8 cellular contexts compared by ENCODE assay signal in the genomic region with DNA sequence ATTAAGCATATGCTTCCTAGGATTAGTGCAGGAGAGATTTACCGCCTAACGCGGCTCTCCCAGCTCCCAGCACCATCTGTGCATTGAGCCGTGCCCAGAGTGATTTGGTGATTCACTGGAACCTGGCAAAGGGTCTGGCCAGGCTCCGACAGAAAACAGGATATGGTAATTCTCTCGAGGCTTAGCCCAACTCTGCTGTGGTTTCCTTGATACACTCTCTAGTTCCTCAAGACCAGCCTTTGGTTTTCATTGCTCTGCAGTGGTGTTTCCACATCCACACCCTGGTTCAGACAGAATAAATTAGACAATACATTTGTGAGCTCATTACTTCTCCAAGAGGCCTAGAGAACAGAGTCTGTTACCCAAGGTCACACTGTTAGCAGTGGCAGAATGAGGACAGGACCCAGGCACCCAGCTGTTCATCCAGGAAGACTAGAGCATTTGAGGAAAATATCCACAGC.
DNase-seq lines count a peak whose midpoint lies in the region; ATAC-seq lines count a peak whose summit lies in the region.

No MANE protein-coding gene starts in this region.

- H3K36me3 Mint-ChIP-seq in activated naive CD4-positive, alpha-beta T cell treated with anti-CD3 and anti-CD28 coated beads, Interleukin-2, amount 50 U/mL, for 24 hours = no peaks in the 10 kb centered on the region
- no peaks in the 10 kb centered on the region for H3K36me3 Mint-ChIP-seq in activated naive CD8-positive, alpha-beta T cell

- peak overlapping the region; percentile 9 for H3K27ac Mint-ChIP-seq in activated naive CD4-positive, alpha-beta T cell treated with anti-CD3 and anti-CD28 coated beads, Interleukin-2, amount 50 U/mL, for 24 hours
- peak overlapping the region; percentile 30 for H3K27ac Mint-ChIP-seq in activated naive CD8-positive, alpha-beta T cell

- H3K4me3 Mint-ChIP-seq in activated naive CD4-positive, alpha-beta T cell treated with anti-CD3 and anti-CD28 coated beads, Interleukin-2, amount 50 U/mL, for 24 hours = no peak overlapping the region
- peak overlapping the region; percentile 35 for H3K4me3 Mint-ChIP-seq in activated naive CD8-positive, alpha-beta T cell

- ATAC-seq in HG02759 (IDR thresholded peaks at IDR 0.05; ENCODE audit: unreplicated experiment) (peak; percentile 80), HG02970 (IDR thresholded peaks at IDR 0.05; ENCODE audit: low FRiP score, unreplicated experiment) (no peak)

- H3K27me3 Mint-ChIP-seq in activated naive CD4-positive, alpha-beta T cell treated with anti-CD3 and anti-CD28 coated beads, Interleukin-2, amount 50 U/mL, for 24 hours = no peaks in the 10 kb centered on the region
- H3K27me3 Mint-ChIP-seq in activated naive CD8-positive, alpha-beta T cell = no peaks in the 10 kb centered on the region

- no peaks in the 10 kb centered on the region for H3K9me3 Mint-ChIP-seq in activated naive CD4-positive, alpha-beta T cell treated with anti-CD3 and anti-CD28 coated beads, Interleukin-2, amount 50 U/mL, for 24 hours
- no peaks in the 10 kb centered on the region for H3K9me3 Mint-ChIP-seq in activated naive CD8-positive, alpha-beta T cell (ENCODE audit: low read depth)

- peaks cover 8% of the 10 kb centered on the region for H3K4me1 Mint-ChIP-seq in activated naive CD4-positive, alpha-beta T cell treated with anti-CD3 and anti-CD28 coated beads, Interleukin-2, amount 50 U/mL, for 24 hours
- H3K4me1 Mint-ChIP-seq in activated naive CD8-positive, alpha-beta T cell (ENCODE audit: low read depth) = peaks cover 15% of the 10 kb centered on the region

- DNase-seq in activated naive CD4-positive, alpha-beta T cell treated with anti-CD3 and anti-CD28 coated beads, Interleukin-2, amount 50 U/mL, for 16 hours = no peak
- DNase-seq in NCI-H2171 treated with DMSO at 0.1 percent for 48 hours (lab: John Stamatoyannopoulos, UW) (peak; percentile 83), islet precursor cell (peak; percentile 72), HPDE6-E6E7 (ENCODE audit: extremely low spot score) (no peak)

Comparison
In these comparisons a context has a peak if more than half of its experiments do, and no peak if none do; other contexts are left out.
1. DNase-seq: peak in NCI-H2171 treated with DMSO at 0.1 percent for 48 hours (single experiment) and islet precursor cell (single experiment); none in activated naive CD4-positive, alpha-beta T cell treated with anti-CD3 and anti-CD28 coated beads, Interleukin-2, amount 50 U/mL, for 16 hours (single experiment) and HPDE6-E6E7 (single experiment).